12 cellular contexts compared by ENCODE assay signal in genomic region chr15:93141373-93141790, GRCh38. TPM values are rescaled to one million over a fixed set of nuclear protein-coding genes. Genes with fewer than 3 reads are reported as not detected.
DNase-seq lines count a peak whose midpoint lies in the region; ATAC-seq and TF ChIP-seq lines count a peak whose summit lies in the region.
"Had no signal": no experiment of that assay in that cellular context is flagged by ENCODE, and none has a peak within 500 bp of the region (broad histone marks: within the 10 kb centered on the region; RNA-seq: fewer than 3 reads in every experiment).

No MANE protein-coding gene starts in this region.

- H3K23ac ChIP-seq in H9 (ENCODE audit: insufficient read length, low read depth, low read length): no peak overlapping the region

- H2AK5ac ChIP-seq in H9 (ENCODE audit: insufficient read length, low read length): no peak overlapping the region

- no peak overlapping the region for H3K56ac ChIP-seq in H9 (ENCODE audit: insufficient read length, low read depth, low read length)

- no peak overlapping the region for H2BK5ac ChIP-seq in H9 (ENCODE audit: insufficient read length, low read length)

- H3K4ac ChIP-seq in H9 (ENCODE audit: low read depth, low read length): no peak overlapping the region

- H2BK15ac ChIP-seq in H9 (ENCODE audit: low read depth, low read length): no peak overlapping the region

- peaks cover 11% of the 10 kb centered on the region for H3K4me1 Mint-ChIP-seq in activated CD8-positive, alpha-beta T cell treated with anti-CD3 and anti-CD28 coated beads, Interleukin-2, amount 10 ng/mL, durations not matched to agents 7 days and 5 days (ENCODE audit: low read depth)
- H3K4me1 Mint-ChIP-seq in H9: peaks cover 6 to 17% of the 10 kb centered on the region in 2 experiments

- no peak overlapping the region for H3K4me3 Mint-ChIP-seq in activated CD8-positive, alpha-beta T cell treated with anti-CD3 and anti-CD28 coated beads, Interleukin-2, amount 10 ng/mL, durations not matched to agents 7 days and 5 days
- no peak overlapping the region for H3K4me3 Mint-ChIP-seq in H9

- no peak overlapping the region for H3K18ac ChIP-seq in H9 (ENCODE audit: insufficient read length, low read depth, low read length)

- no peak overlapping the region for H2BK12ac ChIP-seq in H9 (ENCODE audit: insufficient read length, low read depth, low read length)

- no peak overlapping the region for H3K4me2 ChIP-seq in H9 (ENCODE audit: insufficient read depth, insufficient read length, low read length)

- WGBS in H9 (ENCODE audit: extremely low coverage, insufficient read length, low lambda C conversion rate): no CpG with 5 or more reads among the region's 8 CpGs

- H4K91ac ChIP-seq in H9 (ENCODE audit: insufficient read length, low read depth, low read length): no peak overlapping the region

- CTCF ChIA-PET in activated CD8-positive, alpha-beta T cell treated with anti-CD3 and anti-CD28 coated beads, Interleukin-2, amount 10 ng/mL, durations not matched to agents 7 days and 5 days (lab: Charles Lee): interaction anchor here (1.6 kb wide), 1 partner anchor 53 kb away, joined by 5 read pairs; no protein-coding TSS in a partner anchor

- no peaks in the 10 kb centered on the region; the same call in 1 of the 2 replicates for H3K27me3 ChIP-seq in H9 (ENCODE audit: insufficient read depth, low read length)

- H3K9me3 ChIP-seq in H9 (ENCODE audit: control insufficient read depth, low read depth, low read length): no peaks in the 10 kb centered on the region

- no peak for TF ChIP-seq CTCF in H9 (conservative IDR thresholded peaks at IDR 0.05)

- no peak overlapping the region for H2BK20ac ChIP-seq in H9 (ENCODE audit: low read depth, low read length, poor library complexity, severe bottlenecking)

- no peaks in the 10 kb centered on the region; the same call in 1 of the 2 replicates for H3K4me1 ChIP-seq in H9 (ENCODE audit: insufficient read depth, low read length)

- intact Hi-C loops in Right ventricle myocardium superior (cut with DNase I): no loop called here

- POLR2A ChIA-PET in activated CD8-positive, alpha-beta T cell treated with anti-CD3 and anti-CD28 coated beads, Interleukin-2, amount 10 ng/mL, durations not matched to agents 7 days and 5 days (lab: Charles Lee): no interaction called here

- peak; percentile 13 for DNase-seq in activated naive CD4-positive, alpha-beta T cell treated with Interleukin-2 at 50 U/mL for 16 hours
- no peak for DNase-seq in activated naive CD4-positive, alpha-beta T cell treated with anti-CD3 and anti-CD28 coated beads, Interleukin-2, amount 50 U/mL, for 16 hours
- peak; percentile 31 for DNase-seq in activated CD8-positive, alpha-beta T cell treated with anti-CD3 and anti-CD28 coated beads, Interleukin-2, amount 10 ng/mL, durations not matched to agents 7 days and 5 days
- peak; percentile 2 for DNase-seq in stimulated activated CD8-positive, alpha-beta memory T cell treated with anti-CD3 and anti-CD28 coated beads, Interleukin-4, amount 100 ng/mL, for 24 hours (ENCODE audit: low read depth)
- no peak for DNase-seq in inferior parietal cortex (ENCODE audit: extremely low spot score)
- DNase-seq in Right ventricle myocardium superior: no peak
- no peak for DNase-seq in H9
- DNase-seq: foreskin melanocyte, NCI-H1694 had no signal

- H3T11ph ChIP-seq in H9 (ENCODE audit: low read length): no peak overlapping the region

- no peak overlapping the region for H2BK120ac ChIP-seq in H9 (ENCODE audit: low read depth, low read length, poor library complexity, severe bottlenecking)

- no peak overlapping the region for H4K5ac ChIP-seq in H9 (ENCODE audit: insufficient read length, low read depth, low read length)

- no peak overlapping the region for H3K9ac ChIP-seq in H9 (ENCODE audit: extremely low read depth, insufficient read length, low read length)

- no peak overlapping the region for H3K27ac ChIP-seq in H9 (ENCODE audit: insufficient read length, low read depth, low read length)

- no peaks in the 10 kb centered on the region for H3K23me2 ChIP-seq in H9 (ENCODE audit: insufficient read length, low read depth, low read length, poor library complexity, severe bottlenecking)

- H4K8ac ChIP-seq in H9 (replicated peaks; ENCODE audit: insufficient read length, low read depth, low read length): no peak overlapping the region

- no peaks in the 10 kb centered on the region for H3K79me1 ChIP-seq in H9 (ENCODE audit: insufficient read depth, low read depth, low read length, poor library complexity, severe bottlenecking)

- H3K14ac ChIP-seq in H9 (ENCODE audit: insufficient read depth, low read length): no peak overlapping the region

- H2AFZ ChIP-seq in H9 (ENCODE audit: low read length): no peak overlapping the region

- H3K27ac Mint-ChIP-seq in activated CD8-positive, alpha-beta T cell treated with anti-CD3 and anti-CD28 coated beads, Interleukin-2, amount 10 ng/mL, durations not matched to agents 7 days and 5 days: no peak overlapping the region
- no peak overlapping the region; a peak in 1 of 7 replicates for H3K27ac Mint-ChIP-seq in H9
- H3K27ac Mint-ChIP-seq: progenitor cell of endocrine pancreas had no signal

- no peaks in the 10 kb centered on the region for H3K36me3 Mint-ChIP-seq in activated CD8-positive, alpha-beta T cell treated with anti-CD3 and anti-CD28 coated beads, Interleukin-2, amount 10 ng/mL, durations not matched to agents 7 days and 5 days (ENCODE audit: low read depth)
- H3K36me3 Mint-ChIP-seq in H9 (ENCODE audit: insufficient read depth in 1 of 3, low read depth in 3 of 3): peaks cover 0 to 2% (median 0%) of the 10 kb centered on the region in 3 experiments; a peak in 1 of 7 replicates

- H3K9me3 Mint-ChIP-seq in activated CD8-positive, alpha-beta T cell treated with anti-CD3 and anti-CD28 coated beads, Interleukin-2, amount 10 ng/mL, durations not matched to agents 7 days and 5 days (ENCODE audit: insufficient read depth): no peaks in the 10 kb centered on the region
- H3K9me3 Mint-ChIP-seq in H9: no peaks in the 10 kb centered on the region

- no peaks in the 10 kb centered on the region for H4K20me1 ChIP-seq in H9 (ENCODE audit: control insufficient read depth, insufficient read depth, insufficient read length)

- H3K79me2 ChIP-seq in H9 (ENCODE audit: insufficient read depth, low read length): no peaks in the 10 kb centered on the region

- no peaks in the 10 kb centered on the region for H3K27me3 Mint-ChIP-seq in activated CD8-positive, alpha-beta T cell treated with anti-CD3 and anti-CD28 coated beads, Interleukin-2, amount 10 ng/mL, durations not matched to agents 7 days and 5 days (ENCODE audit: low read depth)
- H3K27me3 Mint-ChIP-seq in H9 (ENCODE audit: low read depth): peaks cover 69% of the 10 kb centered on the region

- ATAC-seq in HG03342 (IDR thresholded peaks at IDR 0.05; ENCODE audit: unreplicated experiment) (peak; percentile 70), Right ventricle myocardium superior (ENCODE audit: poor library complexity) (no peak)
- ATAC-seq in activated CD8-positive, alpha-beta T cell treated with anti-CD3 and anti-CD28 coated beads, Interleukin-2, amount 10 ng/mL, durations not matched to agents 7 days and 5 days: peak; percentile 72

RNA-seq across cellular contexts. Expression of gene RGMA, which starts 52.4 kb away (rescaled TPM):
- not detected for total RNA-seq in activated CD8-positive, alpha-beta T cell treated with anti-CD3 and anti-CD28 coated beads, Interleukin-2, amount 10 ng/mL, durations not matched to agents 7 days and 5 days
- total RNA-seq in Right ventricle myocardium superior: 25.0 TPM
- total RNA-seq in H9 (2021): 39.8 and 41.4 TPM in 2 replicates
- total RNA-seq: activated CD8-positive, alpha-beta memory T cell treated with anti-CD3 and anti-CD28 coated beads for 36 hours had no signal

Comparison
In these comparisons a context has a peak if more than half of its experiments do, and no peak if none do; other contexts are left out.
1. DNase-seq: peak in activated naive CD4-positive, alpha-beta T cell treated with Interleukin-2 at 50 U/mL for 16 hours (single experiment), activated CD8-positive, alpha-beta T cell treated with anti-CD3 and anti-CD28 coated beads, Interleukin-2, amount 10 ng/mL, durations not matched to agents 7 days and 5 days (single experiment) and stimulated activated CD8-positive, alpha-beta memory T cell treated with anti-CD3 and anti-CD28 coated beads, Interleukin-4, amount 100 ng/mL, for 24 hours (single experiment); none in activated naive CD4-positive, alpha-beta T cell treated with anti-CD3 and anti-CD28 coated beads, Interleukin-2, amount 50 U/mL, for 16 hours (single experiment), inferior parietal cortex (single experiment), Right ventricle myocardium superior (single experiment) and H9 (single experiment).
2. RNA of gene RGMA, which starts 52.4 kb away (total RNA-seq): 39.8 to 41.4 TPM in H9 and 25.0 TPM in Right ventricle myocardium superior (single experiment); not detected in activated CD8-positive, alpha-beta T cell treated with anti-CD3 and anti-CD28 coated beads, Interleukin-2, amount 10 ng/mL, durations not matched to agents 7 days and 5 days; every median in the first group is over 10 times any median in the second.